In genomic region chr6:24504642-24505586, GRCh38 we compare ENCODE assay signal across 1 cellular context.
TF ChIP-seq lines count a peak whose summit lies in the region.

No MANE protein-coding gene starts in this region.

TF ChIP-seq in HepG2, 621 proteins besides CTCF, POLR2A, EP300 and RAD21 (continued from another document and continues in another):
- TF ChIP-seq ZNF142 (CRISPR knock-in tag; IDR thresholded peaks at IDR 0.05) = 0 out of 2 replicates have a peak, but pooled peaks have one; percentile 23
- TF ChIP-seq ZIK1 (CRISPR knock-in tag; IDR thresholded peaks at IDR 0.05; ENCODE audit: borderline replicate concordance, low read depth) = no peak
- TF ChIP-seq SRY (CRISPR knock-in tag; IDR thresholded peaks at IDR 0.05) = 0 out of 2 replicates have a peak, but pooled peaks have one; percentile 36
- TF ChIP-seq HMGXB3 (CRISPR knock-in tag; IDR thresholded peaks at IDR 0.05; ENCODE audit: borderline replicate concordance) = peak; percentile 70; the same call in 1 of the 2 replicates
- TF ChIP-seq ZNF616 (CRISPR knock-in tag; IDR thresholded peaks at IDR 0.05; ENCODE audit: low read depth) = no peak
- TF ChIP-seq ZNF589 (CRISPR knock-in tag; conservative IDR thresholded peaks at IDR 0.05) = no peak
- peak; percentile 64 for TF ChIP-seq ZNF331 (CRISPR knock-in tag; IDR thresholded peaks at IDR 0.05)
- peak; percentile 46; the same call in 1 of the 2 replicates for TF ChIP-seq ZBTB38 (CRISPR knock-in tag; IDR thresholded peaks at IDR 0.05)
- 0 out of 2 replicates have a peak, but pooled peaks have one; percentile 31 for TF ChIP-seq DRAP1 (CRISPR knock-in tag; IDR thresholded peaks at IDR 0.05)
- no peak for TF ChIP-seq TERF1 (CRISPR knock-in tag; IDR thresholded peaks at IDR 0.05)
- peak; percentile 56; the same call in 1 of the 2 replicates for TF ChIP-seq RARA (CRISPR knock-in tag; IDR thresholded peaks at IDR 0.05)
- TF ChIP-seq NFATC3 (CRISPR knock-in tag; IDR thresholded peaks at IDR 0.05) = no peak
- TF ChIP-seq HNF1A (IDR thresholded peaks at IDR 0.05; ENCODE audit: low read depth) = peak; percentile 34; the same call in 1 of the 2 replicates
- TF ChIP-seq HNF1A (CRISPR knock-in tag; IDR thresholded peaks at IDR 0.05; ENCODE audit: borderline replicate concordance) = peak; percentile 69; the same call in 1 of the 2 replicates
- TF ChIP-seq ARNTL (CRISPR knock-in tag; IDR thresholded peaks at IDR 0.05) = peak; percentile 31; the same call in 1 of the 2 replicates
- no peak for TF ChIP-seq REXO4 (CRISPR knock-in tag; IDR thresholded peaks at IDR 0.05; ENCODE audit: borderline replicate concordance)
- TF ChIP-seq ZBTB40 (IDR thresholded peaks at IDR 0.05) = no peak
- peak; percentile 96 for TF ChIP-seq ZBTB40 (CRISPR knock-in tag; IDR thresholded peaks at IDR 0.05)
- TF ChIP-seq MEIS1 (CRISPR knock-in tag; IDR thresholded peaks at IDR 0.05; ENCODE audit: borderline replicate concordance) = 0 out of 2 replicates have a peak, but pooled peaks have one; percentile 47
- TF ChIP-seq WIZ (CRISPR knock-in tag; IDR thresholded peaks at IDR 0.05) = no peak
- no peak for TF ChIP-seq DNMT3B (CRISPR knock-in tag; conservative IDR thresholded peaks at IDR 0.05)
- peak; percentile 78; the same call in 1 of the 2 replicates for TF ChIP-seq ZNF556 (CRISPR knock-in tag; IDR thresholded peaks at IDR 0.05; ENCODE audit: borderline replicate concordance)
- peak; percentile 24; the same call in 1 of the 2 replicates for TF ChIP-seq ZNF639 (CRISPR knock-in tag; conservative IDR thresholded peaks at IDR 0.05)
- no peak for TF ChIP-seq EEA1 (CRISPR knock-in tag; IDR thresholded peaks at IDR 0.05; ENCODE audit: borderline replicate concordance)
